ENCODE assay signal across 13 cellular contexts in the genomic region with DNA sequence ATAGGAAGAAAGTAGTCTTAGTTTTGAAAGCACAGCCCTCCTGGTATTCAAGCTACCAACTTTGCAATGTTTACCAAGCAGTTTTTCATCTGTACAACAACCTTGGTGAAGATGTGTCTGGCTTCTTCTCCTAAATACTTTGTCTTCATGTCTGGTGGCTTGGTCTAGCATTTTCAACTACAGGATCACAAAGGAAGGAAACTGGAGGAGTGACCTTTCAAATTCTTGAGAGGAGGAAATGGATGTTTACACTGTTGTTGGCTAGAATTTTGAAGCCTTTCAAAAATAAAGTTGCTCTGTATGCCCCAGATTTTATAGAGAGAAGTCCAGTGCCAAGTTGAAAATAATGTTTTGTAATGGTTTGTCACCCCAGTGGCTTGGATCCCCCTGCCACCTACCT. TPM values are rescaled to one million over a fixed set of nuclear protein-coding genes. Genes with fewer than 3 reads are reported as not detected.
A peak's percentile ranks its signal among the peaks of the same experiment; 100 is the strongest.
DNase-seq lines count a peak whose midpoint lies in the region; ATAC-seq and TF ChIP-seq lines count a peak whose summit lies in the region.
"Had no signal": no experiment of that assay in that cellular context is flagged by ENCODE, and none has a peak within 500 bp of the region (broad histone marks: within the 10 kb centered on the region; RNA-seq: fewer than 3 reads in every experiment).

No MANE protein-coding gene starts in this region.

- no peak overlapping the region for H2AFZ ChIP-seq in Loucy (ENCODE audit: low read length)

- H3K4me1 Mint-ChIP-seq in activated CD4-positive, alpha-beta T cell treated with anti-CD3 and anti-CD28 coated beads, Interleukin-2, amount 10 ng/mL, durations not matched to agents 24 days and 14 days, result peaks cover 41% of the 10 kb centered on the region
- H3K4me1 Mint-ChIP-seq in effector memory CD8-positive, alpha-beta T cell (ENCODE audit: low read depth in 2 of 2), result peaks cover 32 to 35% of the 10 kb centered on the region in 2 donors

- peak overlapping the region; percentile 53 for H3K4me2 ChIP-seq in Loucy (ENCODE audit: low read depth, low read length, poor library complexity, severe bottlenecking)

- H3K27ac Mint-ChIP-seq in activated CD4-positive, alpha-beta T cell treated with anti-CD3 and anti-CD28 coated beads, Interleukin-2, amount 10 ng/mL, durations not matched to agents 24 days and 14 days, result peak overlapping the region; percentile 84
- peak overlapping the region; percentile 33 to 39 for H3K27ac Mint-ChIP-seq in effector memory CD8-positive, alpha-beta T cell

- no peak for TF ChIP-seq POLR2A in esophagus muscularis mucosa (IDR thresholded peaks at IDR 0.05; ENCODE audit: low read depth)

- H3K9me3 ChIP-seq in Loucy (ENCODE audit: insufficient read depth, low read depth, low read length) (no peaks in the 10 kb centered on the region), esophagus muscularis mucosa (no peaks in the 10 kb centered on the region)

- H3K27me3 ChIP-seq in Loucy (ENCODE audit: insufficient read depth, low read length, poor library complexity, severe bottlenecking) (no peaks in the 10 kb centered on the region), esophagus muscularis mucosa (no peaks in the 10 kb centered on the region)
- H3K27me3 ChIP-seq: tibial nerve had no signal

- H4K20me1 ChIP-seq in Loucy (ENCODE audit: insufficient read depth, low read length, poor library complexity, severe bottlenecking), result no peaks in the 10 kb centered on the region

- H3K4me1 ChIP-seq in Loucy (ENCODE audit: insufficient read depth, low read length, poor library complexity, severe bottlenecking) (peaks cover 16% of the 10 kb centered on the region), esophagus muscularis mucosa (peaks cover 6 to 21% (median 15%) of the 10 kb centered on the region in 4 donors)

- H3K27me3 Mint-ChIP-seq in activated CD4-positive, alpha-beta T cell treated with anti-CD3 and anti-CD28 coated beads, Interleukin-2, amount 10 ng/mL, durations not matched to agents 24 days and 14 days, result no peaks in the 10 kb centered on the region
- no peaks in the 10 kb centered on the region for H3K27me3 Mint-ChIP-seq in effector memory CD8-positive, alpha-beta T cell

- intact Hi-C loops in activated CD4-positive, alpha-beta T cell treated with anti-CD3 and anti-CD28 coated beads, Interleukin-2, amount 10 ng/mL, durations not matched to agents 24 days and 14 days (cut with micrococcal nuclease), result no loop called here
- intact Hi-C loops in esophagus muscularis mucosa (cut with DNase I), result no loop called here

- TF ChIP-seq CTCF in Loucy (conservative IDR thresholded peaks at IDR 0.05; ENCODE audit: low read length) (no peak), esophagus muscularis mucosa (IDR thresholded peaks at IDR 0.05) (no peak)

- H3K9me2 ChIP-seq in Loucy (replicated peaks; ENCODE audit: low read depth, low read length), result no peaks in the 10 kb centered on the region

- H3K4me3 ChIP-seq in Loucy (ENCODE audit: low read length, poor library complexity, severe bottlenecking), result no peak overlapping the region
- H3K4me3 ChIP-seq in skin epidermis, result no peak overlapping the region
- H3K4me3 ChIP-seq in esophagus muscularis mucosa, result no peak overlapping the region
- H3K4me3 ChIP-seq: tibial nerve had no signal

- H3K4me3 Mint-ChIP-seq in activated CD4-positive, alpha-beta T cell treated with anti-CD3 and anti-CD28 coated beads, Interleukin-2, amount 10 ng/mL, durations not matched to agents 24 days and 14 days, result peak overlapping the region; percentile 62
- peak overlapping the region in 1 of 2 donors; percentile 2 for H3K4me3 Mint-ChIP-seq in effector memory CD8-positive, alpha-beta T cell
- H3K4me3 Mint-ChIP-seq: neural crest cell had no signal

- H3K27ac ChIP-seq in skin epidermis, result peak overlapping the region in 11 of 21 experiments; percentile 8 to 72 (median 34)
- H3K27ac ChIP-seq in esophagus muscularis mucosa (replicated peaks in 1 of 4), result peak overlapping the region in 2 of 4 donors; percentile 4 to 5

- peak overlapping the region; percentile 4 for H3K9ac ChIP-seq in Loucy (ENCODE audit: low read depth, low read length, poor library complexity, severe bottlenecking)

- peaks cover 30% of the 10 kb centered on the region for H3K79me2 ChIP-seq in Loucy (ENCODE audit: insufficient read depth, low read length)

- TF ChIP-seq EP300 in esophagus muscularis mucosa (IDR thresholded peaks at IDR 0.05), result no peak

- DNase-seq in activated CD4-positive, alpha-beta T cell treated with anti-CD3 and anti-CD28 coated beads, Interleukin-2, amount 10 ng/mL, durations not matched to agents 24 days and 14 days, result no peak
- no peak for DNase-seq in activated CD4-positive, alpha-beta T cell treated with anti-CD3 and anti-CD28 coated beads for 4 hours
- DNase-seq in effector memory CD8-positive, alpha-beta T cell, result no peak
- DNase-seq in RPMI8226 (no peak), esophagus muscularis mucosa (ENCODE audit: extremely low spot score) (no peak)
- DNase-seq: activated CD8-positive, alpha-beta memory T cell treated with anti-CD3 and anti-CD28 coated beads for 24 hours; NCI-H2107; small intestine had no signal

- H3F3A ChIP-seq in Loucy (ENCODE audit: low read depth), result no peaks in the 10 kb centered on the region

- H3K9me3 Mint-ChIP-seq in activated CD4-positive, alpha-beta T cell treated with anti-CD3 and anti-CD28 coated beads, Interleukin-2, amount 10 ng/mL, durations not matched to agents 24 days and 14 days, result peaks cover 12% of the 10 kb centered on the region
- H3K9me3 Mint-ChIP-seq in effector memory CD8-positive, alpha-beta T cell, result no peaks in the 10 kb centered on the region

- peaks cover 25% of the 10 kb centered on the region for H3K36me3 Mint-ChIP-seq in activated CD4-positive, alpha-beta T cell treated with anti-CD3 and anti-CD28 coated beads, Interleukin-2, amount 10 ng/mL, durations not matched to agents 24 days and 14 days (ENCODE audit: low read depth)
- H3K36me3 Mint-ChIP-seq in effector memory CD8-positive, alpha-beta T cell (ENCODE audit: insufficient read depth), result no peaks in the 10 kb centered on the region

- no peak for ATAC-seq in effector memory CD8-positive, alpha-beta T cell (replicated peaks)
- ATAC-seq in GM21529 (IDR thresholded peaks at IDR 0.05; ENCODE audit: unreplicated experiment), result no peak

- H3K36me3 ChIP-seq in Loucy (ENCODE audit: insufficient read depth, low read length) (no peaks in the 10 kb centered on the region), esophagus muscularis mucosa (no peaks in the 10 kb centered on the region)
- H3K36me3 ChIP-seq: tibial nerve had no signal

RNA-seq across cellular contexts. Expression of a gene that starts 16.3 kb away (rescaled TPM):
- 72.2 and 73.3 TPM in 2 replicates for total RNA-seq in activated CD4-positive, alpha-beta T cell treated with anti-CD3 and anti-CD28 coated beads, Interleukin-2, amount 10 ng/mL, durations not matched to agents 24 days and 14 days
- 100 to 1,000 TPM; 212 to 250 (median 227) TPM for total RNA-seq in esophagus muscularis mucosa
